Comparison of ENCODE assay signal across 8 cellular contexts in genomic region chr3:194592798-194593752, GRCh38. TPM values are rescaled to one million over a fixed set of nuclear protein-coding genes. Genes with fewer than 3 reads are reported as not detected.
DNase-seq lines count a peak whose midpoint lies in the region; ATAC-seq and TF ChIP-seq lines count a peak whose summit lies in the region.

No MANE protein-coding gene starts in this region.

- peak overlapping the region in 3 of 5 experiments; percentile 41 to 61 (median 41) for H3K27ac Mint-ChIP-seq in brain
- no peak overlapping the region for H3K27ac Mint-ChIP-seq in activated T-helper 17 cell treated with anti-CD3 and anti-CD28 coated beads, Interleukin-2, amount 50 U/mL, for 72 hours

- no peak for TF ChIP-seq CTCF in brain (conservative IDR thresholded peaks at IDR 0.05)
- no peak for TF ChIP-seq CTCF in colonic mucosa (IDR thresholded peaks at IDR 0.05)

- intact Hi-C loops in colonic mucosa (cut with DNase I): no loop called here

- no peak for ATAC-seq in activated T-helper 17 cell treated with anti-CD3 and anti-CD28 coated beads, Interleukin-2, amount 50 U/mL, for 72 hours (replicated peaks)
- no peak for ATAC-seq in GM21737 (IDR thresholded peaks at IDR 0.05; ENCODE audit: unreplicated experiment)

- H3K4me1 Mint-ChIP-seq in brain: peaks cover 6% of the 10 kb centered on the region
- H3K4me1 Mint-ChIP-seq in activated T-helper 17 cell treated with anti-CD3 and anti-CD28 coated beads, Interleukin-2, amount 50 U/mL, for 72 hours: no peaks in the 10 kb centered on the region

- no peaks in the 10 kb centered on the region for H3K27me3 Mint-ChIP-seq in brain
- H3K27me3 Mint-ChIP-seq in activated T-helper 17 cell treated with anti-CD3 and anti-CD28 coated beads, Interleukin-2, amount 50 U/mL, for 72 hours: no peaks in the 10 kb centered on the region

- DNase-seq in DMS 273 (lab: John Stamatoyannopoulos, UW; ENCODE audit: unreplicated experiment) (peak; percentile 90), M059J (ENCODE audit: low read depth) (peak; percentile 100), non-pigmented ciliary epithelial cell (ENCODE audit: low read depth) (peak; percentile 100), colonic mucosa (no peak)
- no peak for DNase-seq in activated naive CD4-positive, alpha-beta T cell (lab: John Stamatoyannopoulos, UW)

- H3K4me3 Mint-ChIP-seq in brain: peak overlapping the region in 1 of 5 experiments; percentile 12
- no peak overlapping the region for H3K4me3 Mint-ChIP-seq in activated T-helper 17 cell treated with anti-CD3 and anti-CD28 coated beads, Interleukin-2, amount 50 U/mL, for 72 hours

- no peak overlapping the region for H3K27ac ChIP-seq in colonic mucosa

- no peaks in the 10 kb centered on the region for H3K36me3 ChIP-seq in colonic mucosa

- H3K9me3 ChIP-seq in colonic mucosa: no peaks in the 10 kb centered on the region

- H3K27me3 ChIP-seq in colonic mucosa: no peaks in the 10 kb centered on the region

- no peak overlapping the region for H3K9ac ChIP-seq in colonic mucosa (ENCODE audit: low read depth in 2 of 2, low read length in 2 of 2)

- H3K36me3 Mint-ChIP-seq in brain: peaks cover 4% of the 10 kb centered on the region
- H3K36me3 Mint-ChIP-seq in activated T-helper 17 cell treated with anti-CD3 and anti-CD28 coated beads, Interleukin-2, amount 50 U/mL, for 72 hours (ENCODE audit: low read depth): no peaks in the 10 kb centered on the region

- H3K4me1 ChIP-seq in colonic mucosa: no peaks in the 10 kb centered on the region

- peaks cover 0 to 2% (median 0%) of the 10 kb centered on the region in 5 experiments for H3K9me3 Mint-ChIP-seq in brain
- no peaks in the 10 kb centered on the region for H3K9me3 Mint-ChIP-seq in activated T-helper 17 cell treated with anti-CD3 and anti-CD28 coated beads, Interleukin-2, amount 50 U/mL, for 72 hours

- H3K4me3 ChIP-seq in colonic mucosa: no peak overlapping the region

RNA-seq across cellular contexts. Expression of gene TMEM44, which starts 40.1 kb away (rescaled TPM):
- total RNA-seq in M059J (2014; rRNA removed; shearing (Covaris generic)): 13.8 and 19.4 TPM in 2 replicates
- polyA plus RNA-seq in brain (ENCODE audit: insufficient read depth, low read depth, low replicate concordance): 20.1 TPM
- 10 to 100 TPM; 40.1 to 43.2 TPM for total RNA-seq in colonic mucosa
- 10 to 100 TPM in 1 of 2 donors, 1 to 10 TPM in 1; 6.6 to 11.1 TPM for total RNA-seq in activated T-helper 17 cell treated with anti-CD3 and anti-CD28 coated beads, Interleukin-2, amount 50 U/mL, for 72 hours

Comparison
In these comparisons a context has a peak if more than half of its experiments do, and no peak if none do; other contexts are left out.
1. DNase-seq: peak in DMS 273 (single experiment), M059J (single experiment) and non-pigmented ciliary epithelial cell (single experiment); none in colonic mucosa (single experiment) and activated naive CD4-positive, alpha-beta T cell (0 of 4).